Comparison of ENCODE assay signal across 8 cellular contexts in the genomic region with DNA sequence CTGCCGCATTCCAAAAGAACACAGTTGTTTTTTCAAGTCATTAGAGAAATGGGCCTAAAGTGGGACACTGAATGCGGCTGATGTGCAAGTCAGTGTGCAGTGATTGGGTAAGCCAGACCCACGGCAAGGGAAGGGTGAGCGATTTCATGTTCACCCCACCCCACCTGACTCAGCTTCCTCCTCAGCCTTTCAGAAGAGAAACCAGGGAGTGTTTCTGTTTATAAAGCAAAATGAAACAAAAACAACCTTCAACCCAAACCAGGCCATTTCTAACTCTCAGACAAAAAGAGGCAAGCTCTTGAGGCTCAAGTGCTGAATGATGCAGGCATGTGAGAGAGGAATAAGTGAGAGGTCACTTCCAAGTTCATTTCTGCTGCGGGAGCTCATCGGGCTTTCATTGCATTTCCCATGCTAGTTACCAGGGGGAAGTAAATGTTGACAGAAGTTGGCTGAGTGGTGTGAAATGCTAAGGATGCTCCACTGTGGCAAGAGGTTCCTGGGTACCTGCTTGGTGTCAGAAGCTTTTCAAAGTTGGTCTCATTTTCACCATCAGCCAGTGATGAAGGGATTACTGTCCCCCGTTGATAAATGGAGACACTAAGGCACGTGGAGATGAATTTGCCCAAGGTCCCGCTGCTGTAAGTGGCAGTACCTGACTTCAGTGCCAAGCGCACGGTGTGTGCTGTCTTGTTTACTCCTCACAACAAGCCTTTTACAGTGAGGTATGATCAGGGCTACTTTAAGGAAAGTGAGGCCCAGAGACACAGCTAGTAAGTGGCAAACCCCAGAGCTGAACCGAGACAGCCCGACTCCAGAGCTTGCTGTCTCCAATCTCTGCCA. TPM values are rescaled to one million over a fixed set of nuclear protein-coding genes. Genes with fewer than 3 reads are reported as not detected.
DNase-seq lines count a peak whose midpoint lies in the region; ATAC-seq and TF ChIP-seq lines count a peak whose summit lies in the region.

No MANE protein-coding gene starts in this region.

- CTCF ChIA-PET in T-cell (lab: Charles Lee): interaction anchor here in 1 of 2 donors (0.9 to 1.6 kb wide), 2 partner anchors 31 to 234 kb away, joined by 3 to 9 read pairs; a partner anchor contains a TSS

- DNase-seq in AG10803 (ENCODE audit: low read depth) (peak; percentile 64), GM20000 (ENCODE audit: low spot score) (peak; percentile 70), T-cell (peak in 9 of 34 experiments; percentile 7 to 44 (median 15)), fibroblast of mammary gland (ENCODE audit: low read depth) (peak; percentile 82), hypothalamus (lab: John Stamatoyannopoulos, UW) (no peak), NCI-H146 (lab: John Stamatoyannopoulos, UW) (no peak), NCI-H524 (lab: John Stamatoyannopoulos, UW) (no peak)
- peak in 1 of 2 donors; percentile 62 for DNase-seq in stimulated activated effector memory CD8-positive, alpha-beta T cell treated with anti-CD3 and anti-CD28 coated beads, Interleukin-12 subunit alpha, Interleukin-12 subunit beta, amount 100 ng/mL, for 72 hours (ENCODE audit: low spot score in 2 of 2)

- peak in 3 of 4 experiments; percentile 20 to 96 (median 65) for ATAC-seq in T-cell (replicated peaks in 1 of 4)
- peak; percentile 94 for ATAC-seq in stimulated activated effector memory CD8-positive, alpha-beta T cell treated with anti-CD3 and anti-CD28 coated beads, Interleukin-12 subunit alpha, Interleukin-12 subunit beta, amount 100 ng/mL, for 72 hours

- POLR2A ChIA-PET in T-cell (lab: Charles Lee): interaction anchor here in 1 of 2 donors (0.6 kb wide), 1 partner anchor 28 kb away, joined by 3 read pairs; no protein-coding TSS in a partner anchor

- H3K4me3 Mint-ChIP-seq in T-cell: peak overlapping the region in 1 of 3 donors; percentile 54
- peak overlapping the region; percentile 53 for H3K4me3 Mint-ChIP-seq in stimulated activated effector memory CD8-positive, alpha-beta T cell treated with anti-CD3 and anti-CD28 coated beads, Interleukin-12 subunit alpha, Interleukin-12 subunit beta, amount 100 ng/mL, for 72 hours

- H3K9me3 Mint-ChIP-seq in T-cell: no peaks in the 10 kb centered on the region
- no peaks in the 10 kb centered on the region for H3K9me3 Mint-ChIP-seq in stimulated activated effector memory CD8-positive, alpha-beta T cell treated with anti-CD3 and anti-CD28 coated beads, Interleukin-12 subunit alpha, Interleukin-12 subunit beta, amount 100 ng/mL, for 72 hours

- H3K4me1 Mint-ChIP-seq in T-cell: peaks cover 9 to 28% (median 25%) of the 10 kb centered on the region in 3 donors
- peaks cover 36% of the 10 kb centered on the region for H3K4me1 Mint-ChIP-seq in stimulated activated effector memory CD8-positive, alpha-beta T cell treated with anti-CD3 and anti-CD28 coated beads, Interleukin-12 subunit alpha, Interleukin-12 subunit beta, amount 100 ng/mL, for 72 hours

- H3K27me3 Mint-ChIP-seq in T-cell: no peaks in the 10 kb centered on the region

- no peak for TF ChIP-seq CTCF in AG10803 (conservative IDR thresholded peaks at IDR 0.05; ENCODE audit: low read length)
- TF ChIP-seq CTCF in GM20000 (IDR thresholded peaks at IDR 0.05; ENCODE audit: extremely low read depth, missing control alignments): no peak
- TF ChIP-seq CTCF in fibroblast of mammary gland (conservative IDR thresholded peaks at IDR 0.05; ENCODE audit: control insufficient read depth, insufficient read depth, low read depth, low read length): no peak

- H3K4me3 ChIP-seq in AG10803 (ENCODE audit: low read length): no peak overlapping the region
- no peak overlapping the region for H3K4me3 ChIP-seq in fibroblast of mammary gland (ENCODE audit: control insufficient read depth, low read depth, low read length)

- peaks cover 28% of the 10 kb centered on the region for H3K36me3 Mint-ChIP-seq in T-cell
- H3K36me3 Mint-ChIP-seq in stimulated activated effector memory CD8-positive, alpha-beta T cell treated with anti-CD3 and anti-CD28 coated beads, Interleukin-12 subunit alpha, Interleukin-12 subunit beta, amount 100 ng/mL, for 72 hours: peaks cover 9% of the 10 kb centered on the region

- peak overlapping the region; percentile 81 to 94 for H3K27ac Mint-ChIP-seq in T-cell
- peak overlapping the region; percentile 63 for H3K27ac Mint-ChIP-seq in stimulated activated effector memory CD8-positive, alpha-beta T cell treated with anti-CD3 and anti-CD28 coated beads, Interleukin-12 subunit alpha, Interleukin-12 subunit beta, amount 100 ng/mL, for 72 hours

RNA-seq across cellular contexts. Expression of a gene that starts 29.1 kb away (rescaled TPM):
- total RNA-seq in T-cell: 1 to 10 TPM; 3.4 to 5.6 (median 5.4) TPM

RNA-seq across cellular contexts. Expression of a gene that starts 31.1 kb away (rescaled TPM):
- 10 to 100 TPM; 49.0 to 71.4 (median 59.7) TPM for total RNA-seq in T-cell

Comparison
In these comparisons a context has a peak if more than half of its experiments do, and no peak if none do; other contexts are left out.
1. DNase-seq: peak in AG10803 (single experiment), GM20000 (single experiment) and fibroblast of mammary gland (single experiment); none in hypothalamus (0 of 51), NCI-H146 (single experiment) and NCI-H524 (0 of 2).